1 cellular context compared by ENCODE assay signal in genomic region chr1:105736349-105736748, GRCh38.
TF ChIP-seq lines count a peak whose summit lies in the region.

No MANE protein-coding gene starts in this region.

TF ChIP-seq in K562, 482 proteins besides CTCF, POLR2A, EP300 and RAD21 (continued from another document):
- TF ChIP-seq RBM39 (optimal IDR thresholded peaks at IDR 0.05; ENCODE audit: low read depth, low read length) (no peak), MCM5 (IDR thresholded peaks at IDR 0.05; ENCODE audit: low read depth) (no peak), MAX (CRISPR knock-in tag; IDR thresholded peaks at IDR 0.05) (no peak), HNRNPK (IDR thresholded peaks at IDR 0.05; ENCODE audit: low read depth, low read length, poor library complexity, severe bottlenecking) (peak; percentile 24), SNIP1 (IDR thresholded peaks at IDR 0.05; ENCODE audit: low read depth) (no peak), ZSCAN32 (CRISPR knock-in tag; IDR thresholded peaks at IDR 0.05) (no peak), ETV6 (IDR thresholded peaks at IDR 0.05; ENCODE audit: borderline replicate concordance in 1 of 2, low read depth in 2 of 2, low read length in 1 of 2) (no peak), ETV6 (CRISPR knock-in tag; IDR thresholded peaks at IDR 0.05; ENCODE audit: borderline replicate concordance) (no peak), ZNF668 (CRISPR knock-in tag; IDR thresholded peaks at IDR 0.05) (no peak)
- TF ChIP-seq, protein P1, sequence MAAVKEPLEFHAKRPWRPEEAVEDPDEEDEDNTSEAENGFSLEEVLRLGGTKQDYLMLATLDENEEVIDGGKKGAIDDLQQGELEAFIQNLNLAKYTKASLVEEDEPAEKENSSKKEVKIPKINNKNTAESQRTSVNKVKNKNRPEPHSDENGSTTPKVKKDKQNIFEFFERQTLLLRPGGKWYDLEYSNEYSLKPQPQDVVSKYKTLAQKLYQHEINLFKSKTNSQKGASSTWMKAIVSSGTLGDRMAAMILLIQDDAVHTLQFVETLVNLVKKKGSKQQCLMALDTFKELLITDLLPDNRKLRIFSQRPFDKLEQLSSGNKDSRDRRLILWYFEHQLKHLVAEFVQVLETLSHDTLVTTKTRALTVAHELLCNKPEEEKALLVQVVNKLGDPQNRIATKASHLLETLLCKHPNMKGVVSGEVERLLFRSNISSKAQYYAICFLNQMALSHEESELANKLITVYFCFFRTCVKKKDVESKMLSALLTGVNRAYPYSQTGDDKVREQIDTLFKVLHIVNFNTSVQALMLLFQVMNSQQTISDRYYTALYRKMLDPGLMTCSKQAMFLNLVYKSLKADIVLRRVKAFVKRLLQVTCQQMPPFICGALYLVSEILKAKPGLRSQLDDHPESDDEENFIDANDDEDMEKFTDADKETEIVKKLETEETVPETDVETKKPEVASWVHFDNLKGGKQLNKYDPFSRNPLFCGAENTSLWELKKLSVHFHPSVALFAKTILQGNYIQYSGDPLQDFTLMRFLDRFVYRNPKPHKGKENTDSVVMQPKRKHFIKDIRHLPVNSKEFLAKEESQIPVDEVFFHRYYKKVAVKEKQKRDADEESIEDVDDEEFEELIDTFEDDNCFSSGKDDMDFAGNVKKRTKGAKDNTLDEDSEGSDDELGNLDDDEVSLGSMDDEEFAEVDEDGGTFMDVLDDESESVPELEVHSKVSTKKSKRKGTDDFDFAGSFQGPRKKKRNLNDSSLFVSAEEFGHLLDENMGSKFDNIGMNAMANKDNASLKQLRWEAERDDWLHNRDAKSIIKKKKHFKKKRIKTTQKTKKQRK (IDR thresholded peaks at IDR 0.05; ENCODE audit: borderline replicate concordance, low read depth, low read length), result no peak
